ENCODE assay signal across 9 cellular contexts in the genomic region with DNA sequence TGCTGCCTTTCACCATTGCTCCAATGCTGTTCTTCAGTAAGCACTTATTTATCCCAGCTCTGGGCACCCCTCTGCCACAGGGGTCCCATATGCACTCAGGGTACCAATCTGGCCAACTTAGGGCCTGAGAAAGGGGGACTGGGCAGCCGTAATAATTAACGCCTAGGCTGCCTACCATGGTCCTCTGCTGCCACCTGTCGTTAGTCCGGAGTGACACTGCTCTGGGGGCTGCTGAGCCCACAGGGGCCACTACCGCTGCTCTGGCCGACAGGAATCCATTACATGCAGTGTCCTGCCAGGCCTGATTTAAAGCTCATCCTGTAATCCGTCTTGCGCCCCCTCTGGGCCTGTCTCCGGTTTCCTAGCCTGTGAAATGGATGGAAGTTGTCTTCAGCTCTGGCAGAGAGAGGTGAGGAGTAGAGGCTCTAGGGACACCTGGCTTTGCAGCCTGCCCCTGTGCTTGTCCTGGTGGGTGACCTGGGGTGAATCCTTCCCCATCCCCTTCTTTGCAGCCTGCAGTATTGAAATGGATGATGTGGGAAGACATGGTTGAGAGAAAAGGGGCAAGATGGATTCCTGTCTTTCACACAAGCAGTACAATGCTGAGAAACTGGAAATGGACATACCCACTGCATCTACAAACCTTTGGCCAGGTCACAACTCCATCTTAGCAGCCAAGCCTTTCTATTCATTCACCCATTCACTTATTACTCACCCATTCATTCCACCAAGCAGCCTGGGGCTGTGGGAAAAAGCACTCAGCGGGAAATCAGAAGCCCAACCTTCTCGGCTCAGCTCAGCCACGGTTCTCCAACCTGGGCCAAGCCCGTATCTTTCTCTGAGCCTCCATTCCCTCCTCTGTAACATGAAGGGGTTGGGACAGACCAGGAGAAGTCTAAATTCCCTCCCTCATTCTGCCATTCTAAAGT.
DNase-seq lines count a peak whose midpoint lies in the region; ATAC-seq and TF ChIP-seq lines count a peak whose summit lies in the region.
"Had no signal": no experiment of that assay in that cellular context is flagged by ENCODE, and none has a peak within 500 bp of the region (broad histone marks: within the 10 kb centered on the region; RNA-seq: fewer than 3 reads in every experiment).

No MANE protein-coding gene starts in this region.

- intact Hi-C loops in heart left ventricle (cut with DNase I): loop anchor here (2.0 to 10.0 kb wide), 12 partner anchors 83 to 566 kb away; partner anchors contain the start of gene EFNB1 (in 4 of the 10)

- H2BK20ac ChIP-seq in H9 (ENCODE audit: low read depth, low read length, poor library complexity, severe bottlenecking): no peak overlapping the region

- no peak overlapping the region for H3K27ac Mint-ChIP-seq in H9
- H3K27ac Mint-ChIP-seq: activated naive CD8-positive, alpha-beta T cell had no signal

- no peak overlapping the region for H3K18ac ChIP-seq in H9 (ENCODE audit: insufficient read length, low read depth, low read length)

- no peak overlapping the region for H2BK5ac ChIP-seq in H9 (ENCODE audit: insufficient read length, low read length)

- no peak for TF ChIP-seq POLR2A in heart left ventricle (IDR thresholded peaks at IDR 0.05)

- no peaks in the 10 kb centered on the region for H3K27me3 ChIP-seq in DND-41 (ENCODE audit: insufficient read depth, low read length, poor library complexity)
- H3K27me3 ChIP-seq in H9 (ENCODE audit: insufficient read depth, low read length): no peaks in the 10 kb centered on the region; the same call in 1 of the 2 replicates
- peaks cover 0 to 26% (median 0%) of the 10 kb centered on the region in 9 donors for H3K27me3 ChIP-seq in heart left ventricle

- H2BK15ac ChIP-seq in H9 (ENCODE audit: low read depth, low read length): no peak overlapping the region

- H2BK120ac ChIP-seq in H9 (ENCODE audit: low read depth, low read length, poor library complexity, severe bottlenecking): no peak overlapping the region

- TF ChIP-seq CTCF in DND-41 (IDR thresholded peaks at IDR 0.05; ENCODE audit: borderline replicate concordance, extremely low read depth, low read length, poor library complexity, severe bottlenecking) (peak; percentile 67), H9 (conservative IDR thresholded peaks at IDR 0.05) (peak; percentile 85), heart left ventricle (IDR thresholded peaks at IDR 0.05) (peak; percentile 45 to 77 (median 65))

- no peak overlapping the region for H4K91ac ChIP-seq in H9 (ENCODE audit: insufficient read length, low read depth, low read length)

- H3K36me3 ChIP-seq in DND-41 (ENCODE audit: insufficient read depth, low read length) (no peaks in the 10 kb centered on the region), heart left ventricle (no peaks in the 10 kb centered on the region)

- H3K4me3 ChIP-seq in DND-41 (ENCODE audit: low read depth in 1 of 2, low read length in 2 of 2) (no peak overlapping the region), heart left ventricle (no peak overlapping the region)

- ATAC-seq in DND-41 (ENCODE audit: insufficient read depth, low read depth) (peak; percentile 58; the same call in 2 of the 3 replicates), heart left ventricle (peak; percentile 61 to 81 (median 70)), GM19467 (IDR thresholded peaks at IDR 0.05; ENCODE audit: unreplicated experiment) (no peak), GM21447 (IDR thresholded peaks at IDR 0.05; ENCODE audit: unreplicated experiment) (no peak)

- H3K4me3 Mint-ChIP-seq in H9: no peak overlapping the region
- H3K4me3 Mint-ChIP-seq: activated naive CD8-positive, alpha-beta T cell had no signal

- H4K8ac ChIP-seq in H9 (replicated peaks; ENCODE audit: insufficient read length, low read depth, low read length): no peak overlapping the region

- peaks cover 11 to 18% of the 10 kb centered on the region in 2 experiments for H3K4me1 Mint-ChIP-seq in H9

- peaks cover 75 to 85% of the 10 kb centered on the region in 2 experiments for H3K9me3 Mint-ChIP-seq in H9

- H3K4me1 ChIP-seq in DND-41 (ENCODE audit: insufficient read depth, low read length) (no peaks in the 10 kb centered on the region), H9 (ENCODE audit: insufficient read depth, low read length) (no peaks in the 10 kb centered on the region), heart left ventricle (peaks cover 0 to 4% (median 0%) of the 10 kb centered on the region in 12 donors)

- no peak overlapping the region for H3K4ac ChIP-seq in H9 (ENCODE audit: low read depth, low read length)

- no peak overlapping the region for H3K9ac ChIP-seq in DND-41 (ENCODE audit: low read depth, low read length)
- H3K9ac ChIP-seq in H9 (ENCODE audit: extremely low read depth, insufficient read length, low read length): no peak overlapping the region

- no peak overlapping the region for H3K14ac ChIP-seq in H9 (ENCODE audit: insufficient read depth, low read length)

- no peak overlapping the region for H3K4me2 ChIP-seq in DND-41 (ENCODE audit: insufficient read depth, low read length)
- H3K4me2 ChIP-seq in H9 (ENCODE audit: insufficient read depth, insufficient read length, low read length): no peak overlapping the region

- H2AK5ac ChIP-seq in H9 (ENCODE audit: insufficient read length, low read length): no peak overlapping the region

- no CpG with 5 or more reads among the region's 13 CpGs for WGBS in H9 (ENCODE audit: extremely low coverage, insufficient read length, low lambda C conversion rate)
- 25 to 28% (median 27%) methylated on average over 12 to 13 of the region's 13 CpGs for WGBS in heart left ventricle, 4 donors

- no peaks in the 10 kb centered on the region; a peak in 1 of 7 replicates for H3K36me3 Mint-ChIP-seq in H9 (ENCODE audit: insufficient read depth in 1 of 3, low read depth in 3 of 3)
- H3K36me3 Mint-ChIP-seq: activated naive CD8-positive, alpha-beta T cell had no signal

- H2BK12ac ChIP-seq in H9 (ENCODE audit: insufficient read length, low read depth, low read length): no peak overlapping the region

- H3K23me2 ChIP-seq in H9 (ENCODE audit: insufficient read length, low read depth, low read length, poor library complexity, severe bottlenecking): no peaks in the 10 kb centered on the region

- DNase-seq in DND-41 (peak; percentile 35), H9 (peak; percentile 88), NOMO-1 treated with dmso at 0.1 percent for 144 hours (lab: John Stamatoyannopoulos, UW; ENCODE audit: unreplicated experiment) (peak; percentile 2), heart left ventricle (peak in 4 of 5 donors; percentile 22 to 51 (median 42)), renal cortical epithelial cell (ENCODE audit: low read depth) (peak; percentile 1)
- DNase-seq in activated effector memory CD4-positive, alpha-beta T cell treated with Interleukin-2 at 50 U/mL for 16 hours: peak; percentile 1

- H3K79me2 ChIP-seq in DND-41 (ENCODE audit: insufficient read depth, low read length) (no peaks in the 10 kb centered on the region), H9 (ENCODE audit: insufficient read depth, low read length) (no peaks in the 10 kb centered on the region)

- H3K56ac ChIP-seq in H9 (ENCODE audit: insufficient read length, low read depth, low read length): no peak overlapping the region

- H3K27ac ChIP-seq in DND-41 (ENCODE audit: low read length) (no peak overlapping the region), H9 (ENCODE audit: insufficient read length, low read depth, low read length) (no peak overlapping the region), heart left ventricle (no peak overlapping the region)

- H4K5ac ChIP-seq in H9 (ENCODE audit: insufficient read length, low read depth, low read length): no peak overlapping the region

- no peaks in the 10 kb centered on the region for H4K20me1 ChIP-seq in DND-41 (ENCODE audit: insufficient read depth, low read length)
- H4K20me1 ChIP-seq in H9 (ENCODE audit: control insufficient read depth, insufficient read depth, insufficient read length): no peaks in the 10 kb centered on the region

- no peak overlapping the region for H3T11ph ChIP-seq in H9 (ENCODE audit: low read length)

- H3K9me3 ChIP-seq in DND-41 (ENCODE audit: insufficient read depth, low read length, severe bottlenecking) (no peaks in the 10 kb centered on the region), H9 (ENCODE audit: control insufficient read depth, low read depth, low read length) (no peaks in the 10 kb centered on the region), heart left ventricle (no peaks in the 10 kb centered on the region)

- no peak overlapping the region for H2AFZ ChIP-seq in DND-41 (ENCODE audit: low read depth, low read length)
- no peak overlapping the region for H2AFZ ChIP-seq in H9 (ENCODE audit: low read length)

- peaks cover 94% of the 10 kb centered on the region for H3K27me3 Mint-ChIP-seq in H9 (ENCODE audit: low read depth)

- H3K23ac ChIP-seq in H9 (ENCODE audit: insufficient read length, low read depth, low read length): no peak overlapping the region

- H3K79me1 ChIP-seq in H9 (ENCODE audit: insufficient read depth, low read depth, low read length, poor library complexity, severe bottlenecking): no peaks in the 10 kb centered on the region

Comparison
In these comparisons a context has a peak if more than half of its experiments do, and no peak if none do; other contexts are left out.
1. ATAC-seq: peak in DND-41 (single experiment) and heart left ventricle (4 of 4); none in GM19467 (single experiment) and GM21447 (single experiment).
2. DNase-seq: peak in every context shown above with its lines; median percentile 88 in H9; 42 in heart left ventricle; 35 in DND-41; 2 in NOMO-1 treated with dmso at 0.1 percent for 144 hours; 1 in activated effector memory CD4-positive, alpha-beta T cell treated with Interleukin-2 at 50 U/mL for 16 hours; 1 in renal cortical epithelial cell.
3. Peak in every context shown above with its lines, with median percentiles within 50 percentile points of each other: CTCF ChIP-seq.